In genomic region chr3:129030611-129031010, GRCh38 we compare ENCODE assay signal across 33 cellular contexts. TPM values are rescaled to one million over a fixed set of nuclear protein-coding genes. Genes with fewer than 3 reads are reported as not detected.
"Had no signal": no experiment of that assay in that cellular context is flagged by ENCODE, and none has a peak within 500 bp of the region (broad histone marks: within the 10 kb centered on the region; RNA-seq: fewer than 3 reads in every experiment).

No MANE protein-coding gene starts in this region.

- H3K27me3 ChIP-seq: brain microvascular endothelial cell, SJSA1 had no signal

- H3K27ac ChIP-seq: brain microvascular endothelial cell, SJSA1 had no signal

- H3K9ac ChIP-seq: SK-N-SH had no signal

- H3K4me3 ChIP-seq: SJSA1 had no signal

- H3K9me3 ChIP-seq: SJSA1, SK-N-SH had no signal

- H3K4me2 ChIP-seq: SK-N-SH had no signal

- H3K27me3 Mint-ChIP-seq: activated CD4-positive, alpha-beta T cell treated with anti-CD3 and anti-CD28 coated beads for 36 hours; activated CD4-positive, alpha-beta T cell treated with anti-CD3 and anti-CD28 coated beads, Interleukin-2, amount 10 ng/mL, durations not matched to agents 7 days and 5 days; activated naive CD8-positive, alpha-beta T cell treated with anti-CD3 and anti-CD28 coated beads for 36 hours had no signal

- H3K4me3 Mint-ChIP-seq: activated CD4-positive, alpha-beta T cell treated with anti-CD3 and anti-CD28 coated beads for 36 hours; activated CD4-positive, alpha-beta T cell treated with anti-CD3 and anti-CD28 coated beads, Interleukin-2, amount 10 ng/mL, durations not matched to agents 7 days and 5 days; activated CD8-positive, alpha-beta T cell treated with anti-CD3 and anti-CD28 coated beads, Interleukin-2, amount 10 ng/mL, durations not matched to agents 7 days and 5 days; activated naive CD8-positive, alpha-beta T cell treated with anti-CD3 and anti-CD28 coated beads for 36 hours; activated T-cell treated with anti-CD3 and anti-CD28 coated beads, Interleukin-2, amount 50 U/mL, for 4 hours; activated T-helper 1 cell treated with anti-CD3 and anti-CD28 coated beads, Interleukin-12 subunit alpha, Interleukin-12 subunit beta, Interleukin-2, Interleukin-4 antibody, amounts not matched to agents 30 ng/mL and 10 ng/mL and 1 ng/mL, durations not matched to agents 14 hours and 24 hours and 36 hours; T-helper 1 cell treated with Interleukin-12 subunit alpha and Interleukin-12 subunit beta and Interleukin-4 antibody, amounts not matched to agents 30 μg/mL and 1 μg/mL, for 36 hours; T-helper 2 cell treated with Interferon-gamma antibody and Interleukin-4, amounts not matched to agents 5 μg/mL and 100 μg/mL, for 36 hours; WTC11 had no signal

- ATAC-seq: activated CD4-positive, alpha-beta T cell treated with anti-CD3 and anti-CD28 coated beads for 36 hours; activated CD4-positive, CD25-positive, alpha-beta regulatory T cell treated with anti-CD3 and anti-CD28 coated beads, Interleukin-2, amount 50 U/mL, for 24 hours; activated CD8-positive, alpha-beta T cell treated with anti-CD3 and anti-CD28 coated beads, Interleukin-2, amount 10 ng/mL, durations not matched to agents 7 days and 5 days; activated T-cell treated with anti-CD3 and anti-CD28 coated beads, Interleukin-2, amount 50 U/mL, for 4 hours; Panc1; WTC11 had no signal

- H3K27ac Mint-ChIP-seq: activated CD4-positive, alpha-beta T cell treated with anti-CD3 and anti-CD28 coated beads for 36 hours; activated CD4-positive, alpha-beta T cell treated with anti-CD3 and anti-CD28 coated beads, Interleukin-2, amount 10 ng/mL, durations not matched to agents 7 days and 5 days; activated CD8-positive, alpha-beta T cell treated with anti-CD3 and anti-CD28 coated beads, Interleukin-2, amount 10 ng/mL, durations not matched to agents 7 days and 5 days; activated naive CD8-positive, alpha-beta T cell treated with anti-CD3 and anti-CD28 coated beads for 36 hours; activated T-helper 1 cell treated with anti-CD3 and anti-CD28 coated beads, Interleukin-12 subunit alpha, Interleukin-12 subunit beta, Interleukin-2, Interleukin-4 antibody, amounts not matched to agents 30 ng/mL and 10 ng/mL and 1 ng/mL, durations not matched to agents 14 hours and 24 hours and 36 hours; T-helper 1 cell treated with Interleukin-12 subunit alpha and Interleukin-12 subunit beta and Interleukin-4 antibody, amounts not matched to agents 30 μg/mL and 1 μg/mL, for 36 hours; T-helper 2 cell treated with Interferon-gamma antibody and Interleukin-4, amounts not matched to agents 5 μg/mL and 100 μg/mL, for 36 hours; WTC11 had no signal

- H3K9me3 Mint-ChIP-seq: activated CD4-positive, alpha-beta T cell treated with anti-CD3 and anti-CD28 coated beads, Interleukin-2, amount 10 ng/mL, durations not matched to agents 7 days and 5 days; activated naive CD8-positive, alpha-beta T cell treated with anti-CD3 and anti-CD28 coated beads for 36 hours; activated T-cell treated with anti-CD3 and anti-CD28 coated beads, Interleukin-2, amount 50 U/mL, for 4 hours; activated T-helper 1 cell treated with anti-CD3 and anti-CD28 coated beads, Interleukin-12 subunit alpha, Interleukin-12 subunit beta, Interleukin-2, Interleukin-4 antibody, amounts not matched to agents 30 ng/mL and 10 ng/mL and 1 ng/mL, durations not matched to agents 14 hours and 24 hours and 36 hours; T-helper 1 cell treated with Interleukin-12 subunit alpha and Interleukin-12 subunit beta and Interleukin-4 antibody, amounts not matched to agents 30 μg/mL and 1 μg/mL, for 36 hours; T-helper 2 cell treated with Interferon-gamma antibody and Interleukin-4, amounts not matched to agents 5 μg/mL and 100 μg/mL, for 36 hours had no signal

- H3K36me3 ChIP-seq: brain microvascular endothelial cell, SJSA1 had no signal

- DNase-seq: activated CD4-positive, alpha-beta T cell treated with anti-CD3 and anti-CD28 coated beads for 36 hours; activated CD4-positive, alpha-beta T cell treated with anti-CD3 and anti-CD28 coated beads, Interleukin-2, amount 10 ng/mL, durations not matched to agents 7 days and 5 days; activated CD4-positive, alpha-beta T cell treated with anti-CD3 and anti-CD28 coated beads, Interleukin-2, amount 50 U/mL, for 48 hours; activated CD8-positive, alpha-beta T cell treated with anti-CD3 and anti-CD28 coated beads, Interleukin-2, amount 10 ng/mL, durations not matched to agents 7 days and 5 days; activated naive CD4-positive, alpha-beta T cell; activated naive CD4-positive, alpha-beta T cell treated with anti-CD3 and anti-CD28 coated beads, Interleukin-2, amount 50 U/mL, for 16 hours; activated naive CD8-positive, alpha-beta T cell treated with anti-CD3 and anti-CD28 coated beads for 36 hours; activated T-cell treated with anti-CD3 and anti-CD28 coated beads, Interleukin-2, amount 50 U/mL, for 4 hours; amniotic stem cell; brain microvascular endothelial cell; central memory CD4-positive, alpha-beta T cell; KG1; MM.1S; MV-4-11; NCI-H1092; NCI-H1436 treated with DMSO at 0.1 percent for 48 hours; NCI-H1694 treated with DMSO at 0.1 percent for 48 hours; NCI-H2029; NCI-H345; NCI-H524 treated with DMSO at 0.1 percent for 48 hours; SHP77 treated with DMSO at 0.1 percent for 48 hours; SK-N-SH had no signal

- H3K36me3 Mint-ChIP-seq: WTC11 had no signal

RNA-seq across cellular contexts. Expression of gene EFCC1, which starts 29.5 kb away (rescaled TPM):
- total RNA-seq: LHCN-M2, NCI-H460, RPMI7951 had no signal

RNA-seq across cellular contexts. Expression of gene GP9, which starts 30.0 kb away (rescaled TPM):
- total RNA-seq: activated CD4-positive, alpha-beta T cell treated with anti-CD3 and anti-CD28 coated beads for 36 hours; activated CD4-positive, alpha-beta T cell treated with anti-CD3 and anti-CD28 coated beads, Interleukin-2, amount 10 ng/mL, durations not matched to agents 7 days and 5 days; activated CD8-positive, alpha-beta T cell treated with anti-CD3 and anti-CD28 coated beads, Interleukin-2, amount 10 ng/mL, durations not matched to agents 7 days and 5 days; activated naive CD8-positive, alpha-beta T cell treated with anti-CD3 and anti-CD28 coated beads for 36 hours; activated T-cell treated with anti-CD3 and anti-CD28 coated beads, Interleukin-2, amount 50 U/mL, for 4 hours; activated T-helper 1 cell treated with anti-CD3 and anti-CD28 coated beads, Interleukin-12 subunit alpha, Interleukin-12 subunit beta, Interleukin-2, Interleukin-4 antibody, amounts not matched to agents 30 ng/mL and 10 ng/mL and 1 ng/mL, durations not matched to agents 14 hours and 24 hours and 36 hours; aorta; LHCN-M2; NCI-H460; RPMI7951; SJSA1; WTC11 had no signal

RNA-seq across cellular contexts. Expression of gene CFAP92, which starts 36.7 kb away (rescaled TPM):
- total RNA-seq: LHCN-M2 had no signal
